In the genomic region with DNA sequence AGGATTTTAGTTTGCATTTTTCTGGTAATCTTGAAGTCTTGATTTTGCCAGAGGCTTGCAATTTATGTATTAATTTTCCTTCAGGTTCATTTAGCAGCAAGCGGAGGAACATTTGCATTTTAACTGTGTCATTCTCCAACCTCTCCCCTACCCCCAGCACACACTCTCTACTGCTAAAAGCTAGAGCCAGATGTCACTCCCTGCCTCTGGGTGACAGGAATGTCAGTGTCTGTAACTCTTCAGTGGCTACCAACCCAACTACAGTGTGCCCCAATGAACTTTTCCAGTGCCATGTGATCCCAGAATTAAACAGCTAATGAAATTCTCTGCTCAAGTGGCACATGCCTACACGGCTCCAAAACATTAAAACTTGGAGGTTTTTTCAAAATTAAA, we compare ENCODE assay signal across 14 cellular contexts.
"Had no signal": no experiment of that assay in that cellular context is flagged by ENCODE, and none has a peak within 500 bp of the region (broad histone marks: within the 10 kb centered on the region; RNA-seq: fewer than 3 reads in every experiment).

No MANE protein-coding gene starts in this region.

- H3K4me3 ChIP-seq: psoas muscle, upper lobe of right lung had no signal

- ATAC-seq: activated T-cell treated with anti-CD3 and anti-CD28 coated beads, Interleukin-2, amount 50 U/mL, for 72 hours; left colon; natural killer cell treated with Interleukin-12 subunit alpha and Interleukin-12 subunit beta and Interleukin-15 and Interleukin-18, amount 100 ng/mL, for 72 hours; psoas muscle; sciatic nerve; upper lobe of right lung had no signal

- H3K27me3 ChIP-seq: upper lobe of right lung had no signal

- H3K27ac ChIP-seq: psoas muscle, upper lobe of right lung, VCaP had no signal

- DNase-seq: activated CD4-positive, alpha-beta memory T cell treated with anti-CD3 and anti-CD28 coated beads, Interleukin-2, amount 10 ng/mL, durations not matched to agents 7 days and 5 days; activated naive CD4-positive, alpha-beta T cell treated with anti-CD3 and anti-CD28 coated beads for 36 hours; activated T-cell treated with anti-CD3 and anti-CD28 coated beads, Interleukin-2, amount 50 U/mL, for 72 hours; central memory CD4-positive, alpha-beta T cell; effector memory CD4-positive, alpha-beta T cell; immature natural killer cell; left colon; psoas muscle; stimulated activated CD4-positive, alpha-beta T cell treated with anti-CD3 and anti-CD28 coated beads, Interleukin-2, amount 100 ng/mL, for 48 hours; stimulated activated naive CD4-positive, alpha-beta T cell treated with Interleukin-2 at 50 U/mL for 16 hours; upper lobe of right lung had no signal

- H3K36me3 ChIP-seq: upper lobe of right lung had no signal

- H3K4me1 ChIP-seq: psoas muscle, upper lobe of right lung had no signal

- H3K9me3 ChIP-seq: psoas muscle, upper lobe of right lung had no signal
